11 cellular contexts compared by ENCODE assay signal in the genomic region with DNA sequence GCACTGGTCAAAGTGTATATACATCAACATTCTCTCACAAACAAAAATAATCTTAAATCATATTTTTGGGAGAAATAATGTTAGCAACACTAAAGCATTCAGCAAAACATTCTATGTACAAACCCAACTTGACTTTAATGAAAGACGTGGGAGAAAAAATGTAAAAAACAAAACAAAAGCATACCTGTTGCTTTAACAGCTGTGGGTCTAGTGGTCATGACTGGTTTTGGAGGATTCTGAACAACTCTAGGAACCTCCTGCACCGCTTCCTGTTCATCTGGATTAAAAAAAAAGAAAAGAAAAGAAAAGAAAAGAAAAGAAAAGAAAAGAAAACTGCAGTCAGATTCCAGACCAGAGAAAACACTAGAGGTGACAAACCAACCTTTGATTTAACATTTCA. TPM values are rescaled to one million over a fixed set of nuclear protein-coding genes. Genes with fewer than 3 reads are reported as not detected.
DNase-seq lines count a peak whose midpoint lies in the region; ATAC-seq and TF ChIP-seq lines count a peak whose summit lies in the region.
"Had no signal": no experiment of that assay in that cellular context is flagged by ENCODE, and none has a peak within 500 bp of the region (broad histone marks: within the 10 kb centered on the region; RNA-seq: fewer than 3 reads in every experiment).

No MANE protein-coding gene starts in this region.

- no peak for TF ChIP-seq POLR2A in transverse colon (IDR thresholded peaks at IDR 0.05)
- no peak for TF ChIP-seq POLR2A in adrenal gland (IDR thresholded peaks at IDR 0.05)

- intact Hi-C loops in left ventricle myocardium superior (cut with micrococcal nuclease) (no loop called here), transverse colon (cut with DNase I; ENCODE audit: low total_unique reads) (no loop called here), adrenal gland (cut with DNase I) (loop anchor here in 1 of 2 donors (10.0 kb wide), 1 partner anchor 80 kb away; the partner anchor contains the start of gene NUP160)
- intact Hi-C loops in activated T-helper 1 cell treated with anti-CD3 and anti-CD28 coated beads, Interleukin-12 subunit alpha, Interleukin-12 subunit beta, Interleukin-2, Interleukin-4 antibody, amounts not matched to agents 30 ng/mL and 10 ng/mL and 1 ng/mL, durations not matched to agents 14 hours and 24 hours and 36 hours (cut with micrococcal nuclease): loop anchor here (5.0 kb wide), 3 partner anchors 213 to 358 kb away; partner anchors contain the start of genes CELF1 and SLC39A13

- H3K4me3 ChIP-seq in right atrium auricular region (peak overlapping the region in 1 of 2 donors; percentile 87), transverse colon (no peak overlapping the region), adrenal gland (no peak overlapping the region)

- H3K4me1 ChIP-seq in right atrium auricular region: peaks cover 0 to 32% of the 10 kb centered on the region in 2 donors
- peaks cover 5 to 30% (median 21%) of the 10 kb centered on the region in 4 donors for H3K4me1 ChIP-seq in transverse colon
- peaks cover 6 to 20% of the 10 kb centered on the region in 2 donors for H3K4me1 ChIP-seq in adrenal gland (replicated peaks in 1 of 2)

- TF ChIP-seq EP300 in transverse colon (IDR thresholded peaks at IDR 0.05; ENCODE audit: low read depth): no peak

- peaks cover 27% of the 10 kb centered on the region for H3K36me3 Mint-ChIP-seq in activated T-helper 1 cell treated with anti-CD3 and anti-CD28 coated beads, Interleukin-12 subunit alpha, Interleukin-12 subunit beta, Interleukin-2, Interleukin-4 antibody, amounts not matched to agents 30 ng/mL and 10 ng/mL and 1 ng/mL, durations not matched to agents 14 hours and 24 hours and 36 hours (ENCODE audit: low read depth)
- peaks cover 1% of the 10 kb centered on the region for H3K36me3 Mint-ChIP-seq in glutamatergic neuron (ENCODE audit: unreplicated experiment)

- H3K4me1 Mint-ChIP-seq in activated T-helper 1 cell treated with anti-CD3 and anti-CD28 coated beads, Interleukin-12 subunit alpha, Interleukin-12 subunit beta, Interleukin-2, Interleukin-4 antibody, amounts not matched to agents 30 ng/mL and 10 ng/mL and 1 ng/mL, durations not matched to agents 14 hours and 24 hours and 36 hours (ENCODE audit: low read depth): peaks cover 28% of the 10 kb centered on the region
- peaks cover 3% of the 10 kb centered on the region for H3K4me1 Mint-ChIP-seq in glutamatergic neuron (ENCODE audit: low read depth, unreplicated experiment)

- peak overlapping the region; percentile 99 for H3K4me3 Mint-ChIP-seq in activated T-helper 1 cell treated with anti-CD3 and anti-CD28 coated beads, Interleukin-12 subunit alpha, Interleukin-12 subunit beta, Interleukin-2, Interleukin-4 antibody, amounts not matched to agents 30 ng/mL and 10 ng/mL and 1 ng/mL, durations not matched to agents 14 hours and 24 hours and 36 hours
- peak overlapping the region; percentile 85 for H3K4me3 Mint-ChIP-seq in glutamatergic neuron (ENCODE audit: unreplicated experiment)

- H3K36me3 ChIP-seq in right atrium auricular region: peaks cover 50% of the 10 kb centered on the region
- peaks cover 0 to 37% (median 17%) of the 10 kb centered on the region in 4 donors for H3K36me3 ChIP-seq in transverse colon
- H3K36me3 ChIP-seq in adrenal gland (replicated peaks in 1 of 2): peaks cover 0 to 45% of the 10 kb centered on the region in 2 donors

- H3K27ac Mint-ChIP-seq in activated T-helper 1 cell treated with anti-CD3 and anti-CD28 coated beads, Interleukin-12 subunit alpha, Interleukin-12 subunit beta, Interleukin-2, Interleukin-4 antibody, amounts not matched to agents 30 ng/mL and 10 ng/mL and 1 ng/mL, durations not matched to agents 14 hours and 24 hours and 36 hours: peak overlapping the region; percentile 95
- no peak overlapping the region for H3K27ac Mint-ChIP-seq in glutamatergic neuron (ENCODE audit: unreplicated experiment)

- no peaks in the 10 kb centered on the region for H3K9me3 ChIP-seq in right atrium auricular region
- H3K9me3 ChIP-seq in transverse colon: no peaks in the 10 kb centered on the region
- H3K9me3 ChIP-seq in adrenal gland (replicated peaks in 1 of 3): no peaks in the 10 kb centered on the region

- no peaks in the 10 kb centered on the region for H3K27me3 Mint-ChIP-seq in activated T-helper 1 cell treated with anti-CD3 and anti-CD28 coated beads, Interleukin-12 subunit alpha, Interleukin-12 subunit beta, Interleukin-2, Interleukin-4 antibody, amounts not matched to agents 30 ng/mL and 10 ng/mL and 1 ng/mL, durations not matched to agents 14 hours and 24 hours and 36 hours (ENCODE audit: insufficient read depth)
- H3K27me3 Mint-ChIP-seq in glutamatergic neuron (ENCODE audit: unreplicated experiment): peaks cover 13% of the 10 kb centered on the region

- WGBS in transverse colon (ENCODE audit: low coverage in 1 of 2), 2 donors: 69 to 70% methylated on average over 2 of the region's 2 CpGs
- WGBS in adrenal gland, 4 donors: 65 to 84% (median 69%) methylated on average over 2 of the region's 2 CpGs

- TF ChIP-seq CTCF in right atrium auricular region (IDR thresholded peaks at IDR 0.05) (no peak), glutamatergic neuron (IDR thresholded peaks at IDR 0.05; ENCODE audit: partially characterized antibody, unreplicated experiment) (no peak), transverse colon (IDR thresholded peaks at IDR 0.05) (no peak), adrenal gland (IDR thresholded peaks at IDR 0.05) (no peak)

- no peaks in the 10 kb centered on the region for H3K9me3 Mint-ChIP-seq in activated T-helper 1 cell treated with anti-CD3 and anti-CD28 coated beads, Interleukin-12 subunit alpha, Interleukin-12 subunit beta, Interleukin-2, Interleukin-4 antibody, amounts not matched to agents 30 ng/mL and 10 ng/mL and 1 ng/mL, durations not matched to agents 14 hours and 24 hours and 36 hours
- H3K9me3 Mint-ChIP-seq in glutamatergic neuron (ENCODE audit: unreplicated experiment): peaks cover 7% of the 10 kb centered on the region

- H3K27me3 ChIP-seq in right atrium auricular region: no peaks in the 10 kb centered on the region
- H3K27me3 ChIP-seq in transverse colon: no peaks in the 10 kb centered on the region
- no peaks in the 10 kb centered on the region for H3K27me3 ChIP-seq in adrenal gland
- H3K27me3 ChIP-seq: foreskin keratinocyte had no signal

- in situ Hi-C loops in transverse colon (cut with MboI; ENCODE audit: low pct_ligation_motif_present in 1 of 4, low pct_unique_long_range_greater_than_20kb in 1 of 4, low sequenced_read_pairs in 3 of 4): no loop called here

- no peak for ATAC-seq in left ventricle myocardium superior
- no peak for ATAC-seq in GM21423 (IDR thresholded peaks at IDR 0.05; ENCODE audit: unreplicated experiment)
- ATAC-seq: foreskin keratinocyte had no signal

- DNase-seq in right atrium auricular region (ENCODE audit: low spot score) (no peak), left ventricle myocardium superior (no peak), glutamatergic neuron (no peak), transverse colon (no peak), adrenal gland (no peak)
- DNase-seq in activated T-helper 1 cell treated with anti-CD3 and anti-CD28 coated beads, Interleukin-12 subunit alpha, Interleukin-12 subunit beta, Interleukin-2, Interleukin-4 antibody, amounts not matched to agents 30 ng/mL and 10 ng/mL and 1 ng/mL, durations not matched to agents 14 hours and 24 hours and 36 hours (ENCODE audit: low spot score): no peak
- DNase-seq in stimulated activated CD4-positive, alpha-beta T cell treated with anti-CD3 and anti-CD28 coated beads, Interleukin-4, amount 100 ng/mL, for 4 hours: no peak
- DNase-seq: NCI-H1436 treated with DMSO at 0.1 percent for 48 hours had no signal

- H3K27ac ChIP-seq in right atrium auricular region: peak overlapping the region; percentile 99
- peak overlapping the region; percentile 99 to 100 (median 100) for H3K27ac ChIP-seq in transverse colon
- peak overlapping the region in 1 of 5 donors; percentile 22 for H3K27ac ChIP-seq in adrenal gland
- H3K27ac ChIP-seq: WERI-Rb-1 had no signal

RNA-seq across cellular contexts. Expression of gene FNBP4, which starts 2.1 kb away (rescaled TPM):
- total RNA-seq in right atrium auricular region (10 to 100 TPM; 31.0 to 37.8 TPM), left ventricle myocardium superior (48.7 TPM), glutamatergic neuron (ENCODE audit: unreplicated experiment) (101 TPM), transverse colon (100 to 1,000 TPM in 3 of 4 donors, 10 to 100 TPM in 1; 85.9 to 312 (median 164) TPM), adrenal gland (100 to 1,000 TPM in 2 of 8 donors, 10 to 100 TPM in 6; 35.6 to 148 (median 66.8) TPM)
- total RNA-seq in activated T-helper 1 cell treated with anti-CD3 and anti-CD28 coated beads, Interleukin-12 subunit alpha, Interleukin-12 subunit beta, Interleukin-2, Interleukin-4 antibody, amounts not matched to agents 30 ng/mL and 10 ng/mL and 1 ng/mL, durations not matched to agents 14 hours and 24 hours and 36 hours: 147 and 149 TPM in 2 replicates
- 10 to 100 TPM; 55.7 to 82.3 (median 76.2) TPM for polyA plus RNA-seq in adrenal gland

RNA-seq across cellular contexts. Expression of gene AGBL2, which starts 49.9 kb away (rescaled TPM):
- total RNA-seq in right atrium auricular region (not detected), left ventricle myocardium superior (0.25 TPM), glutamatergic neuron (ENCODE audit: unreplicated experiment) (1.7 TPM), transverse colon (10 to 100 TPM in 2 of 4 donors, 1 to 10 TPM in 2; 3.3 to 13.5 (median 8.0) TPM), adrenal gland (1 to 10 TPM in 5 of 8 donors, under 1 TPM in 3; 0.18 to 9.4 (median 2.2) TPM)
- 3.2 and 5.5 TPM in 2 replicates for total RNA-seq in activated T-helper 1 cell treated with anti-CD3 and anti-CD28 coated beads, Interleukin-12 subunit alpha, Interleukin-12 subunit beta, Interleukin-2, Interleukin-4 antibody, amounts not matched to agents 30 ng/mL and 10 ng/mL and 1 ng/mL, durations not matched to agents 14 hours and 24 hours and 36 hours
- polyA plus RNA-seq in adrenal gland: 10 to 100 TPM in 1 of 3 donors, 1 to 10 TPM in 1, under 1 TPM in 1; 0.37 to 11.3 (median 9.2) TPM
